Comparison of ENCODE assay signal across 14 cellular contexts in genomic region chr14:53375573-53375972, GRCh38.
DNase-seq lines count a peak whose midpoint lies in the region; ATAC-seq and TF ChIP-seq lines count a peak whose summit lies in the region.
"Had no signal": no experiment of that assay in that cellular context is flagged by ENCODE, and none has a peak within 500 bp of the region (broad histone marks: within the 10 kb centered on the region; RNA-seq: fewer than 3 reads in every experiment).

No MANE protein-coding gene starts in this region.

- H3K9me3 Mint-ChIP-seq in naive thymus-derived CD8-positive, alpha-beta T cell = peaks cover 0 to 6% (median 0%) of the 10 kb centered on the region in 9 donors

- no peaks in the 10 kb centered on the region for H3K27me3 Mint-ChIP-seq in naive thymus-derived CD8-positive, alpha-beta T cell
- no peaks in the 10 kb centered on the region for H3K27me3 Mint-ChIP-seq in T-helper 17 cell
- H3K27me3 Mint-ChIP-seq: CD4-positive, CD25-positive, alpha-beta regulatory T cell had no signal

- H3K9me3 ChIP-seq in right atrium auricular region = no peaks in the 10 kb centered on the region
- no peaks in the 10 kb centered on the region for H3K9me3 ChIP-seq in lower lobe of right lung
- H3K9me3 ChIP-seq in T-helper 17 cell (ENCODE audit: control insufficient read depth, low read length, poor library complexity, severe bottlenecking) = no peaks in the 10 kb centered on the region
- H3K9me3 ChIP-seq: BLaER1 treated with 17β-estradiol and CSF1 and Interleukin-3, amounts not matched to agents 10 nM and 100 nM; HAP-1 had no signal

- no peaks in the 10 kb centered on the region for H3K27me3 ChIP-seq in right atrium auricular region
- H3K27me3 ChIP-seq in lower lobe of right lung (ENCODE audit: low read depth) = no peaks in the 10 kb centered on the region
- H3K27me3 ChIP-seq: BLaER1 treated with 17β-estradiol and CSF1 and Interleukin-3, amounts not matched to agents 10 nM and 100 nM had no signal

- H3K4me3 Mint-ChIP-seq in naive thymus-derived CD8-positive, alpha-beta T cell = no peak overlapping the region
- no peak overlapping the region for H3K4me3 Mint-ChIP-seq in T-helper 17 cell
- H3K4me3 Mint-ChIP-seq: CD4-positive, CD25-positive, alpha-beta regulatory T cell had no signal

- no peak for TF ChIP-seq CTCF in right atrium auricular region (IDR thresholded peaks at IDR 0.05)
- no peak for TF ChIP-seq CTCF in lower lobe of right lung (IDR thresholded peaks at IDR 0.05)

- no peaks in the 10 kb centered on the region for H3K4me1 Mint-ChIP-seq in naive thymus-derived CD8-positive, alpha-beta T cell
- H3K4me1 Mint-ChIP-seq in T-helper 17 cell = no peaks in the 10 kb centered on the region
- H3K4me1 Mint-ChIP-seq: CD4-positive, CD25-positive, alpha-beta regulatory T cell had no signal

- DNase-seq in Right ventricle myocardium superior (no peak), right atrium auricular region (ENCODE audit: low spot score) (no peak), left cardiac atrium (no peak), lower lobe of right lung (no peak), activated gamma-delta T cell treated with Interleukin-2 at 50 U/mL for 16 hours (no peak), T-helper 17 cell (no peak)
- DNase-seq in naive thymus-derived CD8-positive, alpha-beta T cell = no peak
- DNase-seq: ACHN; CD4-positive, CD25-positive, alpha-beta regulatory T cell; DMS53; IMR-90 had no signal

- H3K4me3 ChIP-seq in right atrium auricular region (no peak overlapping the region), lower lobe of right lung (no peak overlapping the region)
- H3K4me3 ChIP-seq: BLaER1 treated with 17β-estradiol and CSF1 and Interleukin-3, amounts not matched to agents 10 nM and 100 nM; GM12878; HAP-1 had no signal

- POLR2A ChIA-PET in naive thymus-derived CD8-positive, alpha-beta T cell (lab: Charles Lee) = no interaction called here

- H3K36me3 ChIP-seq in right atrium auricular region = no peaks in the 10 kb centered on the region
- H3K36me3 ChIP-seq in lower lobe of right lung = no peaks in the 10 kb centered on the region
- H3K36me3 ChIP-seq: BLaER1 treated with 17β-estradiol and CSF1 and Interleukin-3, amounts not matched to agents 10 nM and 100 nM; HAP-1 had no signal

- intact Hi-C loops in Right ventricle myocardium superior (cut with DNase I) (no loop called here), left cardiac atrium (cut with DNase I) (no loop called here), lower lobe of right lung (cut with DNase I) (no loop called here)

- peaks cover 0 to 12% of the 10 kb centered on the region in 2 donors for H3K4me1 ChIP-seq in right atrium auricular region
- H3K4me1 ChIP-seq in lower lobe of right lung = no peaks in the 10 kb centered on the region
- H3K4me1 ChIP-seq: BLaER1 treated with 17β-estradiol and CSF1 and Interleukin-3, amounts not matched to agents 10 nM and 100 nM; HAP-1 had no signal

- H3K27ac Mint-ChIP-seq in naive thymus-derived CD8-positive, alpha-beta T cell = no peak overlapping the region
- no peak overlapping the region for H3K27ac Mint-ChIP-seq in T-helper 17 cell
- H3K27ac Mint-ChIP-seq: CD4-positive, CD25-positive, alpha-beta regulatory T cell had no signal

- peak; percentile 91 for ATAC-seq in Right ventricle myocardium superior (ENCODE audit: poor library complexity)
- peak; percentile 38 to 76 for ATAC-seq in left cardiac atrium
- ATAC-seq in lower lobe of right lung = peak; percentile 53 to 80
- no peak for ATAC-seq in naive thymus-derived CD8-positive, alpha-beta T cell
- no peak for ATAC-seq in T-helper 17 cell
- ATAC-seq: GM12878 had no signal

- H3K27ac ChIP-seq in right atrium auricular region = peak overlapping the region in 1 of 2 donors; percentile 30
- H3K27ac ChIP-seq in lower lobe of right lung = peak overlapping the region; percentile 15
- H3K27ac ChIP-seq: BLaER1 treated with 17β-estradiol and CSF1 and Interleukin-3, amounts not matched to agents 10 nM and 100 nM had no signal

- peaks cover 0 to 6% (median 0%) of the 10 kb centered on the region in 3 donors for H3K36me3 Mint-ChIP-seq in naive thymus-derived CD8-positive, alpha-beta T cell
- peaks cover 2% of the 10 kb centered on the region for H3K36me3 Mint-ChIP-seq in T-helper 17 cell (ENCODE audit: low read depth)
- H3K36me3 Mint-ChIP-seq: CD4-positive, CD25-positive, alpha-beta regulatory T cell had no signal

Comparison
In these comparisons a context has a peak if more than half of its experiments do, and no peak if none do; other contexts are left out.
1. ATAC-seq: peak in Right ventricle myocardium superior (single experiment), left cardiac atrium (2 of 2) and lower lobe of right lung (2 of 2); none in naive thymus-derived CD8-positive, alpha-beta T cell (0 of 2) and T-helper 17 cell (single experiment).